ENCODE assay signal across 8 cellular contexts in the genomic region with DNA sequence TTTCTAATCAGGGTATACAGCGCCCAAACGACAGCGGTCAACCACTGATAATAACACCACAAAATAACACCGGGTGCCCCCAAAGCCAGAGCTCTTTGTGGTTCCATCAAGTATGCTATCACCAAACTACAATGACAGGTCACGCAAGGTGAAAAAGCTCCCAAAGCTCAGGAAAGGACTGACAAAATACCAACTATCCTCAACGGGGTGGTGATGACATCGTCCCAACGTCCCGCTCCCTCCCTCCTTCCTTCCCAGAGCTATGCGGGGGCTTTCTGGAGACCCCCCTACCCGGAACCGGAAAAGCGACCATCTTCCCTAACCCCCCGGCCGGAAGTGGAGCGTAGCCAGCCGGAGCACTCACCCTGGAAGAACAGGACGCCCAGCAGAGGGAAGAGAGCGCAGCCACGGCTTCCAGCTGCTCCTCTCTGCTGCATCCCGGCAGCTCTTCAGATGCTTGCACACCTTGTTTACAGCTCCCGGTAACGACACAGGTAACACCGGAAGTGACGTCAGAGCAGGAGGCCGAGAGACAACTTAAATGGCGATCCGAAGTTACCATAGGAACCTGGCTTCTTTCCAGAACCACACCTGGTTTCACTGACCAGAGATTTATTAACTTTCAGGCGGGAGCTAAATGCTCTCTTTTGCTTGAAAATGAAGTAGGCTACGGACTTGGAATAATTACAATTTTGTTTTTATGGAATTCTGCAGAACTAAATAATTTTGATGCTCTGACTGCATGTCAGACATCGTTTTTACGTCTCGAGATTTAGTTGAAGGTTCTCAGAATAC. TPM values are rescaled to one million over a fixed set of nuclear protein-coding genes. Genes with fewer than 3 reads are reported as not detected.
A peak's percentile ranks its signal among the peaks of the same experiment; 100 is the strongest.
DNase-seq lines count a peak whose midpoint lies in the region; ATAC-seq and TF ChIP-seq lines count a peak whose summit lies in the region.

A gene with protein sequence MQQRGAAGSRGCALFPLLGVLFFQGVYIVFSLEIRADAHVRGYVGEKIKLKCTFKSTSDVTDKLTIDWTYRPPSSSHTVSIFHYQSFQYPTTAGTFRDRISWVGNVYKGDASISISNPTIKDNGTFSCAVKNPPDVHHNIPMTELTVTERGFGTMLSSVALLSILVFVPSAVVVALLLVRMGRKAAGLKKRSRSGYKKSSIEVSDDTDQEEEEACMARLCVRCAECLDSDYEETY (minus strand): TSS at position 508 of the 795 bp plus-strand sequence. CDS start 71 bp downstream, at position 437.

- H3K27ac ChIP-seq in CD4-positive, alpha-beta memory T cell (ENCODE audit: low read depth, low read length), result peak within 1 kb of the TSS; percentile 94
- H3K27ac ChIP-seq in KMS-11 (peak within 1 kb of the TSS; percentile 92), esophagus squamous epithelium (peak within 1 kb of the TSS; percentile 88 to 91 (median 90)), muscle layer of colon (ENCODE audit: low read depth, low read length) (peak within 1 kb of the TSS; percentile 16)

- peaks cover 26 to 53% (median 39%) of the 10 kb centered on the region in 4 donors for H3K4me1 Mint-ChIP-seq in CD4-positive, alpha-beta memory T cell

- DNase-seq in CD4-positive, alpha-beta memory T cell, result peak; percentile 87 to 96 (median 91)
- peak; percentile 67 for DNase-seq in activated T-helper 1 cell treated with Interleukin-2 at 50 U/mL for 16 hours (ENCODE audit: low read depth)
- DNase-seq in esophagus squamous epithelium (lab: John Stamatoyannopoulos, UW), result peak; percentile 50
- peak; percentile 87 for DNase-seq in stimulated activated CD8-positive, alpha-beta memory T cell treated with anti-CD3 and anti-CD28 coated beads, Interleukin-4, amount 100 ng/mL, for 48 hours

- ATAC-seq in GM21447 (IDR thresholded peaks at IDR 0.05; ENCODE audit: unreplicated experiment), result peak; percentile 80

- no peaks in the 10 kb centered on the region for H3K27me3 ChIP-seq in CD4-positive, alpha-beta memory T cell (ENCODE audit: insufficient read depth, low read length)
- no peaks in the 10 kb centered on the region for H3K27me3 ChIP-seq in KMS-11 (ENCODE audit: insufficient read depth, low read depth)
- H3K27me3 ChIP-seq in esophagus squamous epithelium, result peaks cover 0 to 3% (median 0%) of the 10 kb centered on the region in 4 donors
- peaks cover 0 to 9% of the 10 kb centered on the region in 2 donors for H3K27me3 ChIP-seq in muscle layer of colon (ENCODE audit: control insufficient read depth in 1 of 2, insufficient read depth in 2 of 2, low read length in 2 of 2)

- H3K79me2 ChIP-seq in KMS-11 (ENCODE audit: insufficient read depth, low read depth), result no peaks in the 10 kb centered on the region

- 3% methylated on average over 20 to 23 of the region's 33 CpGs for WGBS in esophagus squamous epithelium, 2 donors

- H3K9ac ChIP-seq in KMS-11 (peak within 1 kb of the TSS; percentile 89), muscle layer of colon (ENCODE audit: low read length) (no peak within 1 kb of the TSS)

- TF ChIP-seq CTCF in KMS-11 (conservative IDR thresholded peaks at IDR 0.05; ENCODE audit: low read depth, low read length) (no peak), esophagus squamous epithelium (IDR thresholded peaks at IDR 0.05) (no peak)

- H2AFZ ChIP-seq in KMS-11 (ENCODE audit: low read depth), result peak within 1 kb of the TSS; percentile 96

- H3K9me3 Mint-ChIP-seq in CD4-positive, alpha-beta memory T cell, result no peaks in the 10 kb centered on the region

- TF ChIP-seq POLR2A in esophagus squamous epithelium (IDR thresholded peaks at IDR 0.05), result peak in 3 of 4 donors; percentile 48 to 84 (median 63)

- H3K4me1 ChIP-seq in CD4-positive, alpha-beta memory T cell (ENCODE audit: insufficient read depth, low read length), result peaks cover 43% of the 10 kb centered on the region
- H3K4me1 ChIP-seq in KMS-11 (ENCODE audit: low read depth, poor library complexity, severe bottlenecking), result peaks cover 10% of the 10 kb centered on the region
- H3K4me1 ChIP-seq in esophagus squamous epithelium, result peaks cover 2 to 64% (median 5%) of the 10 kb centered on the region in 3 donors
- peaks cover 7% of the 10 kb centered on the region for H3K4me1 ChIP-seq in muscle layer of colon (ENCODE audit: insufficient read depth, low read length)

- no peaks in the 10 kb centered on the region for H3K9me3 ChIP-seq in CD4-positive, alpha-beta memory T cell (ENCODE audit: control insufficient read depth in 1 of 2, low read length in 2 of 2)
- H3K9me3 ChIP-seq in esophagus squamous epithelium (no peaks in the 10 kb centered on the region), muscle layer of colon (ENCODE audit: low read length) (no peaks in the 10 kb centered on the region)

- H3K4me2 ChIP-seq in KMS-11, result peak within 1 kb of the TSS; percentile 93

- intact Hi-C loops in CD4-positive, alpha-beta memory T cell (cut with micrococcal nuclease), result loop anchor here (1.0 kb wide), 2 partner anchors 11 to 28 kb away; no protein-coding TSS in a partner anchor
- intact Hi-C loops in esophagus squamous epithelium (cut with DNase I), result no loop called here

- POLR2A ChIA-PET in CD4-positive, alpha-beta memory T cell (lab: Charles Lee; ENCODE audit: partially characterized antibody), result interaction anchor here (0.6 to 3.1 kb wide), 29 partner anchors 11 to 186 kb away, joined by 3 to 71 read pairs (median 8); a partner anchor contains a TSS

- peak within 1 kb of the TSS; percentile 99 to 100 (median 99) for H3K27ac Mint-ChIP-seq in CD4-positive, alpha-beta memory T cell

- peak within 1 kb of the TSS; percentile 57 to 94 for H3K4me3 ChIP-seq in CD4-positive, alpha-beta memory T cell (ENCODE audit: low read length in 2 of 2)
- H3K4me3 ChIP-seq in KMS-11 (IDR thresholded peaks at IDR 0.05; ENCODE audit: insufficient read depth, low read depth, low read length) (no peak within 1 kb of the TSS), esophagus squamous epithelium (peak within 1 kb of the TSS; percentile 58 to 70 (median 64)), muscle layer of colon (ENCODE audit: low read depth in 1 of 2, low read length in 2 of 2) (peak within 1 kb of the TSS; percentile 47 to 86)

- CTCF ChIA-PET in CD4-positive, alpha-beta memory T cell (lab: Charles Lee; ENCODE audit: partially characterized antibody), result interaction anchor here (0.7 to 2.3 kb wide), 13 partner anchors 8 to 102 kb away, joined by 3 to 30 read pairs (median 5); a partner anchor contains a TSS

- H3K36me3 ChIP-seq in CD4-positive, alpha-beta memory T cell (ENCODE audit: insufficient read depth, low read length), result no peaks in the 10 kb centered on the region
- H3K36me3 ChIP-seq in KMS-11 (ENCODE audit: insufficient read depth) (no peaks in the 10 kb centered on the region), esophagus squamous epithelium (peaks cover 0 to 32% (median 4%) of the 10 kb centered on the region in 3 donors), muscle layer of colon (ENCODE audit: insufficient read depth, low read length) (no peaks in the 10 kb centered on the region)

- peaks cover 4 to 18% of the 10 kb centered on the region in 2 donors for H3K36me3 Mint-ChIP-seq in CD4-positive, alpha-beta memory T cell

- peak within 1 kb of the TSS; percentile 95 to 99 (median 98) for H3K4me3 Mint-ChIP-seq in CD4-positive, alpha-beta memory T cell

- peaks cover 0 to 2% of the 10 kb centered on the region in 2 donors for H3K27me3 Mint-ChIP-seq in CD4-positive, alpha-beta memory T cell

- H4K20me1 ChIP-seq in KMS-11 (ENCODE audit: insufficient read depth), result no peaks in the 10 kb centered on the region

TF ChIP-seq in PFSK-1, 5 proteins besides CTCF, POLR2A, EP300 and RAD21:
- TF ChIP-seq FOXP2 (optimal IDR thresholded peaks at IDR 0.05; ENCODE audit: borderline replicate concordance, extremely low read depth, extremely low read length, insufficient read depth) (peak; percentile 22), SIN3A (IDR thresholded peaks at IDR 0.05; ENCODE audit: borderline replicate concordance, insufficient read depth, low read length) (no peak)

RNA-seq across cellular contexts. Expression of the gene that starts here (rescaled TPM):
- 10 to 100 TPM; 29.9 to 32.0 TPM for total RNA-seq in CD4-positive, alpha-beta memory T cell
- 10 to 100 TPM; 12.3 to 12.6 TPM for polyA plus RNA-seq in CD4-positive, alpha-beta memory T cell
- polyA plus RNA-seq in PFSK-1 (2012; ENCODE audit: insufficient read length, low read depth), result 0.20 TPM
- total RNA-seq in esophagus squamous epithelium, result 10 to 100 TPM; 17.4 to 44.4 (median 32.4) TPM

Comparison
In these comparisons a context has a peak if more than half of its experiments do, and no peak if none do; other contexts are left out.
1. H3K27ac ChIP-seq: peak in every context shown above with its lines; median percentile 94 in CD4-positive, alpha-beta memory T cell; 92 in KMS-11; 90 in esophagus squamous epithelium; 16 in muscle layer of colon.